ENCODE assay signal across 12 cellular contexts in the genomic region with DNA sequence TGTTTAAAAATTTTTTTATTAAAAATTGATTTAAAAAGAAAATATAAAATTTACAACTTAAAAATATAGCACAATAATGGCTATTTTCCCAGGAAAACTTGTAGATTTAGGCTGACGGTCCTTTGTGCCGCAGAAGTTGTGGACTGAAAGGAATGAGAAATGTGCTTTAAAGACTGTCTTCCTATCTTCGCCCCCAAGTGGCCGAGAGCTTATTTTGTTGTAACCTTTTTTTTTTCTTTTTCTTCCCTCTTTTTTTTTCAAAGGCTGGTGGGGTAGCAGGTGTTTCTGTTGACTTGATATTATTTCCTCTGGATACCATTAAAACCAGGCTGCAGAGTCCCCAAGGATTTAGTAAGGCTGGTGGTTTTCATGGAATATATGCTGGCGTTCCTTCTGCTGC. TPM values are rescaled to one million over a fixed set of nuclear protein-coding genes. Genes with fewer than 3 reads are reported as not detected.
DNase-seq lines count a peak whose midpoint lies in the region; ATAC-seq and TF ChIP-seq lines count a peak whose summit lies in the region.
"Had no signal": no experiment of that assay in that cellular context is flagged by ENCODE, and none has a peak within 500 bp of the region (broad histone marks: within the 10 kb centered on the region; RNA-seq: fewer than 3 reads in every experiment).

No MANE protein-coding gene starts in this region.

- H2AFZ ChIP-seq in Karpas-422 (ENCODE audit: low read length), result no peak overlapping the region

- H3K4me1 ChIP-seq in Caco-2 (no peaks in the 10 kb centered on the region), iPS DF 6.9 (ENCODE audit: control insufficient read depth, insufficient read depth, low read length) (no peaks in the 10 kb centered on the region), Karpas-422 (ENCODE audit: low read length) (no peaks in the 10 kb centered on the region)

- H3K79me2 ChIP-seq in Karpas-422 (ENCODE audit: low read length), result peaks cover 68% of the 10 kb centered on the region

- H3K9me3 Mint-ChIP-seq in Caco-2 (ENCODE audit: unreplicated experiment), result peaks cover 20% of the 10 kb centered on the region
- H3K9me3 Mint-ChIP-seq in activated T-helper 2 cell treated with anti-CD3 and anti-CD28 coated beads, Interferon-gamma antibody, Interleukin-2, Interleukin-4, amounts not matched to agents 10 μg/mL and 5 μg/mL and 100 μg/mL, durations not matched to agents 14 hours and 24 hours and 36 hours, result peaks cover 42% of the 10 kb centered on the region

- CTCF ChIA-PET in Caco-2 (lab: Charles Lee), result interaction anchor here (0.5 to 0.7 kb wide), 3 partner anchors 86 to 472 kb away, joined by 3 to 4 read pairs (median 4); no protein-coding TSS in a partner anchor

- WGBS in iPS DF 6.9 (ENCODE audit: insufficient coverage, insufficient read length), result no CpG with 5 or more reads among the region's 5 CpGs

- TF ChIP-seq CTCF in Caco-2 (IDR thresholded peaks at IDR 0.05; ENCODE audit: insufficient read depth in 1 of 2, low read depth in 1 of 2, low read length in 1 of 2, severe bottlenecking in 1 of 2, unreplicated experiment in 1 of 2) (peak; percentile 33 to 46), HFF-Myc (IDR thresholded peaks at IDR 0.05; ENCODE audit: low read depth, low read length, missing control alignments) (peak; percentile 10), VCaP (conservative IDR thresholded peaks at IDR 0.05) (peak; percentile 27; the same call in 1 of the 2 replicates)

- DNase-seq in Caco-2 (peak in 1 of 2 experiments; percentile 44), HFF-Myc (ENCODE audit: extremely low read depth, low read depth) (no peak), iPS DF 6.9 (ENCODE audit: low read depth, low spot score) (peak; percentile 29), Karpas-422 (no peak)
- no peak for DNase-seq in activated T-helper 2 cell treated with anti-CD3 and anti-CD28 coated beads, Interferon-gamma antibody, Interleukin-2, Interleukin-4, amounts not matched to agents 10 μg/mL and 5 μg/mL and 100 μg/mL, durations not matched to agents 14 hours and 24 hours and 36 hours (ENCODE audit: low spot score)
- DNase-seq in activated T-cell treated with anti-CD3 and anti-CD28 coated beads, Interleukin-2, amount 50 U/mL, for 48 hours, result no peak
- DNase-seq: COR-L47, head of caudate nucleus, transverse colon had no signal

- H3K4me3 ChIP-seq in Caco-2 (ENCODE audit: low read depth, low read length) (no peak overlapping the region), HFF-Myc (replicated peaks; ENCODE audit: low read depth, low read length) (no peak overlapping the region), iPS DF 6.9 (ENCODE audit: low read length) (no peak overlapping the region), Karpas-422 (ENCODE audit: low read length) (no peak overlapping the region)
- H3K4me3 ChIP-seq: transverse colon had no signal

- H3K9ac ChIP-seq in Karpas-422 (ENCODE audit: low read length), result no peak overlapping the region

- BruUV-seq in Caco-2 (replicated peaks; lab: Mats Ljungman, UMichigan), result no TSS peak

- no peak overlapping the region for H3K27ac Mint-ChIP-seq in Caco-2 (ENCODE audit: unreplicated experiment)
- no peak overlapping the region for H3K27ac Mint-ChIP-seq in activated T-helper 2 cell treated with anti-CD3 and anti-CD28 coated beads, Interferon-gamma antibody, Interleukin-2, Interleukin-4, amounts not matched to agents 10 μg/mL and 5 μg/mL and 100 μg/mL, durations not matched to agents 14 hours and 24 hours and 36 hours
- H3K27ac Mint-ChIP-seq: activated naive CD4-positive, alpha-beta T cell treated with anti-CD3 and anti-CD28 coated beads, Interleukin-2, amount 50 U/mL, for 24 hours had no signal

- H3K9me2 ChIP-seq in Karpas-422 (replicated peaks; ENCODE audit: insufficient read depth, low read length), result no peaks in the 10 kb centered on the region

- H3K27me3 ChIP-seq in Caco-2 (replicated peaks; ENCODE audit: control insufficient read depth, insufficient read depth, low read length) (no peaks in the 10 kb centered on the region), iPS DF 6.9 (ENCODE audit: control insufficient read depth, insufficient read depth, low read length) (no peaks in the 10 kb centered on the region), Karpas-422 (ENCODE audit: low read length) (no peaks in the 10 kb centered on the region)
- H3K27me3 ChIP-seq: transverse colon had no signal

- no peaks in the 10 kb centered on the region for H3K4me1 Mint-ChIP-seq in Caco-2 (ENCODE audit: low read depth, unreplicated experiment)
- peaks cover 11% of the 10 kb centered on the region for H3K4me1 Mint-ChIP-seq in activated T-helper 2 cell treated with anti-CD3 and anti-CD28 coated beads, Interferon-gamma antibody, Interleukin-2, Interleukin-4, amounts not matched to agents 10 μg/mL and 5 μg/mL and 100 μg/mL, durations not matched to agents 14 hours and 24 hours and 36 hours (ENCODE audit: low read depth)

- H3K36me3 ChIP-seq in Caco-2 (ENCODE audit: control insufficient read depth, insufficient read depth, low read length), result no peaks in the 10 kb centered on the region
- no peaks in the 10 kb centered on the region for H3K36me3 ChIP-seq in iPS DF 6.9 (ENCODE audit: control insufficient read depth, insufficient read depth, low read length)
- peaks cover 19% of the 10 kb centered on the region for H3K36me3 ChIP-seq in Karpas-422 (ENCODE audit: insufficient read depth, low read length)

- POLR2A ChIA-PET in Caco-2 (lab: Charles Lee), result interaction anchor here (1.2 kb wide), 1 partner anchor 16 kb away, joined by 3 read pairs; no protein-coding TSS in a partner anchor

- H3K27ac ChIP-seq in VCaP, result no peak overlapping the region
- H3K27ac ChIP-seq in iPS DF 6.9 (ENCODE audit: low read length), result no peak overlapping the region
- no peak overlapping the region for H3K27ac ChIP-seq in Karpas-422 (ENCODE audit: low read length)
- H3K27ac ChIP-seq: transverse colon had no signal

- H3K27me3 Mint-ChIP-seq in Caco-2 (ENCODE audit: insufficient read depth, unreplicated experiment), result no peaks in the 10 kb centered on the region
- H3K27me3 Mint-ChIP-seq in activated T-helper 2 cell treated with anti-CD3 and anti-CD28 coated beads, Interferon-gamma antibody, Interleukin-2, Interleukin-4, amounts not matched to agents 10 μg/mL and 5 μg/mL and 100 μg/mL, durations not matched to agents 14 hours and 24 hours and 36 hours (ENCODE audit: low read depth), result no peaks in the 10 kb centered on the region
- H3K27me3 Mint-ChIP-seq: activated naive CD4-positive, alpha-beta T cell treated with anti-CD3 and anti-CD28 coated beads, Interleukin-2, amount 50 U/mL, for 24 hours had no signal

- intact Hi-C loops in Caco-2 (cut with micrococcal nuclease; ENCODE audit: unreplicated experiment), result no loop called here
- intact Hi-C loops in activated T-helper 2 cell treated with anti-CD3 and anti-CD28 coated beads, Interferon-gamma antibody, Interleukin-2, Interleukin-4, amounts not matched to agents 10 μg/mL and 5 μg/mL and 100 μg/mL, durations not matched to agents 14 hours and 24 hours and 36 hours (cut with micrococcal nuclease), result no loop called here

- ATAC-seq in GM21381 (IDR thresholded peaks at IDR 0.05; ENCODE audit: unreplicated experiment), result no peak

- H4K20me1 ChIP-seq in Karpas-422 (ENCODE audit: insufficient read depth, low read depth, low read length), result no peaks in the 10 kb centered on the region

- no peak overlapping the region for H3K4me2 ChIP-seq in Karpas-422 (ENCODE audit: low read depth, low read length, poor library complexity, severe bottlenecking)

- H3K9me3 ChIP-seq in Caco-2 (0 out of 2 replicates have a peak, but pooled peaks cover 3% of the 10 kb centered on the region), iPS DF 6.9 (ENCODE audit: control insufficient read depth, insufficient read depth, low read length) (no peaks in the 10 kb centered on the region), Karpas-422 (ENCODE audit: low read length) (no peaks in the 10 kb centered on the region; the same call in 1 of the 2 replicates)
- H3K9me3 ChIP-seq: transverse colon had no signal

- H3K36me3 Mint-ChIP-seq in Caco-2 (ENCODE audit: insufficient read depth, unreplicated experiment), result peaks cover 16% of the 10 kb centered on the region
- H3K36me3 Mint-ChIP-seq in activated T-helper 2 cell treated with anti-CD3 and anti-CD28 coated beads, Interferon-gamma antibody, Interleukin-2, Interleukin-4, amounts not matched to agents 10 μg/mL and 5 μg/mL and 100 μg/mL, durations not matched to agents 14 hours and 24 hours and 36 hours (ENCODE audit: low read depth), result peaks cover 56% of the 10 kb centered on the region

- H3K4me3 Mint-ChIP-seq in Caco-2 (ENCODE audit: unreplicated experiment), result no peak overlapping the region
- H3K4me3 Mint-ChIP-seq in activated T-helper 2 cell treated with anti-CD3 and anti-CD28 coated beads, Interferon-gamma antibody, Interleukin-2, Interleukin-4, amounts not matched to agents 10 μg/mL and 5 μg/mL and 100 μg/mL, durations not matched to agents 14 hours and 24 hours and 36 hours (ENCODE audit: low read depth), result no peak overlapping the region
- H3K4me3 Mint-ChIP-seq: activated naive CD4-positive, alpha-beta T cell treated with anti-CD3 and anti-CD28 coated beads, Interleukin-2, amount 50 U/mL, for 24 hours had no signal

RNA-seq across cellular contexts. Expression of a gene that starts 15.5 kb away (rescaled TPM):
- 25.4 and 26.3 TPM in 2 replicates for total RNA-seq in Caco-2 (2022)
- 15.5 and 16.9 TPM in 2 replicates for total RNA-seq in activated T-helper 2 cell treated with anti-CD3 and anti-CD28 coated beads, Interferon-gamma antibody, Interleukin-2, Interleukin-4, amounts not matched to agents 10 μg/mL and 5 μg/mL and 100 μg/mL, durations not matched to agents 14 hours and 24 hours and 36 hours
- total RNA-seq in Karpas-422 (2014; rRNA removed; shearing (Covaris generic); ENCODE audit: low replicate concordance), result 23.2 and 42.1 TPM in 2 replicates
